8 cellular contexts compared by ENCODE assay signal in genomic region chr11:108222686-108223448, GRCh38. TPM values are rescaled to one million over a fixed set of nuclear protein-coding genes. Genes with fewer than 3 reads are reported as not detected.
DNase-seq lines count a peak whose midpoint lies in the region; ATAC-seq and TF ChIP-seq lines count a peak whose summit lies in the region.

TSS of gene ATM (plus strand) at chr11:108223067. CDS start at chr11:108227625, 4,558 bp downstream.

- H3K27ac ChIP-seq in psoas muscle (peak within 1 kb of the TSS; percentile 90), uterus (peak within 1 kb of the TSS; percentile 93 to 96)

- ATAC-seq in HG02870 (IDR thresholded peaks at IDR 0.05; ENCODE audit: unreplicated experiment) (peak; percentile 67), left ventricle myocardium superior (peak; percentile 98), psoas muscle (peak; percentile 96 to 98 (median 98))

- H3K36me3 ChIP-seq in psoas muscle (ENCODE audit: insufficient read depth in 1 of 2, low read depth in 1 of 2): peaks cover 0 to 9% of the 10 kb centered on the region in 2 donors
- no peaks in the 10 kb centered on the region for H3K36me3 ChIP-seq in uterus

- in situ Hi-C loops in GM13976 (cut with MboI; ENCODE audit: low sequenced_read_pairs, unreplicated experiment): no loop called here

- no peaks in the 10 kb centered on the region for H3K9me3 ChIP-seq in psoas muscle
- no peaks in the 10 kb centered on the region for H3K9me3 ChIP-seq in uterus

- intact Hi-C loops in left ventricle myocardium superior (cut with micrococcal nuclease): loop anchor here (5.0 kb wide), 1 partner anchor 244 kb away; the partner anchor contains the start of gene C11orf65
- intact Hi-C loops in psoas muscle (cut with DNase I): loop anchor here (5.0 to 10.0 kb wide), 2 partner anchors 101 to 218 kb away; partner anchors contain the start of genes ACAT1 (in 2 of the 2) and CUL5 (in 1 of the 2)
- intact Hi-C loops in uterus (cut with DNase I; ENCODE audit: low total_unique reads): no loop called here

- TF ChIP-seq POLR2A in uterus (IDR thresholded peaks at IDR 0.05): peak; percentile 20 to 62

- peak; percentile 92 for DNase-seq in GM13976 (ENCODE audit: low spot score)
- peak; percentile 100 for DNase-seq in NCI-H146 (lab: John Stamatoyannopoulos, UW)
- peak; percentile 99 for DNase-seq in T-helper 1 cell
- DNase-seq in amygdala (lab: John Stamatoyannopoulos, UW): peak; percentile 93 to 100 (median 99)
- peak; percentile 100 for DNase-seq in left ventricle myocardium superior
- peak; percentile 100 for DNase-seq in psoas muscle
- DNase-seq in uterus: peak; percentile 99 to 100

- 0 to 1% (median 0%) methylated on average over 63 to 64 of the region's 64 CpGs for WGBS in psoas muscle, 3 donors

- H3K27me3 ChIP-seq in psoas muscle (ENCODE audit: insufficient read depth in 3 of 3, low read length in 2 of 3): no peaks in the 10 kb centered on the region
- no peaks in the 10 kb centered on the region for H3K27me3 ChIP-seq in uterus

- H3K4me3 ChIP-seq in psoas muscle: peak within 1 kb of the TSS; percentile 85
- peak within 1 kb of the TSS; percentile 83 to 85 for H3K4me3 ChIP-seq in uterus

- H3K4me1 ChIP-seq in psoas muscle (peaks cover 16% of the 10 kb centered on the region), uterus (peaks cover 0 to 7% of the 10 kb centered on the region in 2 donors)

- TF ChIP-seq CTCF in GM13976 (IDR thresholded peaks at IDR 0.05; ENCODE audit: borderline replicate concordance, control extremely low read depth, extremely low read depth, insufficient read depth, missing control alignments) (peak; percentile 95), psoas muscle (IDR thresholded peaks at IDR 0.05) (peak; percentile 70), uterus (IDR thresholded peaks at IDR 0.05) (peak; percentile 57 to 85 (median 79))

RNA-seq across cellular contexts. Expression of gene ATM, which starts in this region (rescaled TPM):
- total RNA-seq in left ventricle myocardium superior (33.3 TPM), psoas muscle (10 to 100 TPM; 14.9 to 22.7 (median 17.2) TPM), uterus (100 to 1,000 TPM in 2 of 4 donors, 10 to 100 TPM in 2; 51.2 to 196 (median 132) TPM)
- polyA plus RNA-seq in psoas muscle: 1 to 10 TPM; 5.6 to 8.3 (median 7.0) TPM

Comparison
In these comparisons a context has a peak if more than half of its experiments do, and no peak if none do; other contexts are left out.
1. Peak in every context shown above with its lines: DNase-seq, ATAC-seq, H3K4me3 ChIP-seq and H3K27ac ChIP-seq.